In the genomic region with DNA sequence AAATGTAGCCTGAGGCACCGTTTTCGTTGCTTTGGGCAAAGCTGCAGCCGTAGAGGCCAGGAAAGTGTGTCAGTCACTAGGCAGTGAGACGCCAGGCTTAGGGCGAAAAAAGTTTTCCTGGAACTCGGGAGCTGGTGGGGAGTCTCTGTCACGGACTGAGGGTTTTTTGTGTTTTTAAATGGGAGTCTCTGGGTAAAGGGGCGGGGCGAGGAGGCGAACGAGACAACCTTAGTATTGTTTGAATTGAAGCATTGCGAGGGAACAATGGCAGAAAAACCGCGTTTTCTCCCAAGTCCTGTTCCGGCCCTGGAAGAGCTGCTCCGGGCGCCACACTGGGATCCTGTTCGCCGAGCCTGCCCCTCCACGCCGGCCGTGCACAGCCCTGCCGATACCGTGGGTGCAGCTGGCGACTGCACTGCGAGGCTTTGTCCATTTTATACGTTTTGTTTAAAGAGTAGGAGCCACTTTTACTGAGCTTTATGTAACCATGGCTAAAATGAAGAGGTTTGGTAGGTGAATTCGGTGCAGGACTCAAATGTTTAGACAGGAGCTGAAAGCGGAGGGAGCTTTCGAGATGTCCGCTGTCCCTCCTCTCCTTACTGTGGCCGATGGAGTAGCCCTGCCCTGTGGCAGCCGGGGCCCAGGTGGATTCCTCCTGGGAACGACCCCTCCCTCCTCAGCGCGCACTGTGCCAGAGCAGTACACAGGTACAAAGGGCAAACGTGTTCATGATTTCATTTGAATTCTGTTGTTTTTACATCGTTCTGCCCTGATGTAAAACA, we compare ENCODE assay signal across 9 cellular contexts. TPM values are rescaled to one million over a fixed set of nuclear protein-coding genes. Genes with fewer than 3 reads are reported as not detected.
DNase-seq lines count a peak whose midpoint lies in the region; ATAC-seq, FAIRE-seq and TF ChIP-seq lines count a peak whose summit lies in the region.
"Had no signal": no experiment of that assay in that cellular context is flagged by ENCODE, and none has a peak within 500 bp of the region (broad histone marks: within the 10 kb centered on the region; RNA-seq: fewer than 3 reads in every experiment).

No MANE protein-coding gene starts in this region.

- in situ Hi-C loops in astrocyte of the cerebellum (cut with HindIII; ENCODE audit: low sequenced_read_pairs) = no loop called here

- H3K4me1 ChIP-seq in small intestine (ENCODE audit: control insufficient read depth in 2 of 2, insufficient read depth in 1 of 2, low read depth in 1 of 2, low read length in 1 of 2) = no peaks in the 10 kb centered on the region

- no peaks in the 10 kb centered on the region for H3K36me3 ChIP-seq in small intestine (ENCODE audit: control insufficient read depth in 2 of 2, insufficient read depth in 2 of 2, low read length in 2 of 2)

- no peak for ATAC-seq in HG03354 (IDR thresholded peaks at IDR 0.05; ENCODE audit: poor library complexity, severe bottlenecking, unreplicated experiment)

- DNase-seq in HT1080 (ENCODE audit: low read depth) = peak; percentile 58
- DNase-seq in astrocyte of the cerebellum (ENCODE audit: low read depth) = no peak
- no peak for DNase-seq in small intestine
- DNase-seq in occipital lobe (lab: John Stamatoyannopoulos, UW) = no peak
- DNase-seq in HuH-7.5 (ENCODE audit: low spot score) = no peak
- no peak for DNase-seq in NCI-H226

- H3K9me3 ChIP-seq in iPS-18c (ENCODE audit: control insufficient read depth, insufficient read depth, low read length) = no peaks in the 10 kb centered on the region
- no peaks in the 10 kb centered on the region for H3K9me3 ChIP-seq in small intestine (ENCODE audit: control insufficient read depth, low read depth)

- 1 to 3% (median 2%) methylated on average over 38 of the region's 38 CpGs for WGBS in small intestine, 3 donors

- H3K27me3 ChIP-seq in small intestine (ENCODE audit: control insufficient read depth in 2 of 2, insufficient read depth in 2 of 2, low read length in 2 of 2) = peaks cover 8 to 11% of the 10 kb centered on the region in 2 donors

- H3K4me3 ChIP-seq in astrocyte of the cerebellum (ENCODE audit: low read depth, low read length) (peak overlapping the region; percentile 64), iPS-18c (ENCODE audit: insufficient read depth, low read depth, low read length) (peak overlapping the region; percentile 87), small intestine (ENCODE audit: low read depth in 1 of 2, low read length in 2 of 2) (peak overlapping the region; percentile 42 to 69)

- no peak for FAIRE-seq in small intestine (lab: Jason Lieb, UNC)

- TF ChIP-seq CTCF in astrocyte of the cerebellum (IDR thresholded peaks at IDR 0.05; ENCODE audit: low read depth, low read length, missing control alignments) = no peak

- peak overlapping the region in 1 of 2 donors; percentile 94 for H3K27ac ChIP-seq in small intestine (ENCODE audit: low read depth in 1 of 2, low read length in 1 of 2)
- H3K27ac ChIP-seq: VCaP had no signal

RNA-seq across cellular contexts. Expression of a gene that starts 1.5 kb away (rescaled TPM):
- 219 and 244 TPM in 2 replicates for total RNA-seq in HT1080 (2014; rRNA removed; shearing (Covaris generic))
- polyA plus RNA-seq in HT1080 (2015; cell fraction: cytosol; rRNA removed) = 93.0 and 97.2 TPM in 2 replicates
- polyA plus RNA-seq in HT1080 (2015; cell fraction: nucleus; rRNA removed) = 1,050 and 1,175 TPM in 2 replicates
- polyA plus RNA-seq in small intestine = 10 to 100 TPM; 42.3 to 76.7 (median 52.4) TPM
- total RNA-seq in occipital lobe = 56.8 TPM

RNA-seq across cellular contexts. Expression of a gene that starts 1.6 kb away (rescaled TPM):
- 146 and 150 TPM in 2 replicates for total RNA-seq in HT1080 (2014; rRNA removed; shearing (Covaris generic))
- polyA plus RNA-seq in HT1080 (2015; cell fraction: cytosol; rRNA removed) = 99.2 and 107 TPM in 2 replicates
- polyA plus RNA-seq in HT1080 (2015; cell fraction: nucleus; rRNA removed) = 764 and 863 TPM in 2 replicates
- polyA plus RNA-seq in small intestine = 10 to 100 TPM in 1 of 3 donors, 1 to 10 TPM in 2; 3.1 to 58.5 (median 5.9) TPM
- total RNA-seq in occipital lobe = 67.8 TPM
